Comparison of ENCODE assay signal across 18 cellular contexts in genomic region chr16:50618238-50618918, GRCh38.
"Had no signal": no experiment of that assay in that cellular context is flagged by ENCODE, and none has a peak within 500 bp of the region (broad histone marks: within the 10 kb centered on the region; RNA-seq: fewer than 3 reads in every experiment).

No MANE protein-coding gene starts in this region.

- H3K27me3 ChIP-seq: foreskin keratinocyte, hepatocyte had no signal

- H3K9me3 ChIP-seq: left ventricle myocardium inferior, mucosa of descending colon, prostate gland had no signal

- ATAC-seq: foreskin keratinocyte, left cardiac atrium, mucosa of descending colon, natural killer cell had no signal

- H3K4me1 ChIP-seq: foreskin keratinocyte, parathyroid adenoma, prostate gland had no signal

- H3K4me3 ChIP-seq: coronary artery, hepatocyte, left ventricle myocardium inferior, mucosa of descending colon, prostate gland, smooth muscle cell had no signal

- H3K36me3 ChIP-seq: left ventricle myocardium inferior, prostate gland had no signal

- H3K9me3 Mint-ChIP-seq: endodermal cell, natural killer cell had no signal

- H3K27ac ChIP-seq: coronary artery, foreskin keratinocyte, left ventricle myocardium inferior, parathyroid adenoma, prostate gland had no signal

- H3K27ac Mint-ChIP-seq: endodermal cell, natural killer cell had no signal

- H3K4me2 ChIP-seq: hepatocyte had no signal

- H3K9ac ChIP-seq: parathyroid adenoma had no signal

- H3K4me1 Mint-ChIP-seq: natural killer cell had no signal

- H3K4me3 Mint-ChIP-seq: endodermal cell, natural killer cell had no signal

- H3K36me3 Mint-ChIP-seq: natural killer cell had no signal

- DNase-seq: caudate nucleus; effector CD4-positive, alpha-beta T cell; endodermal cell; erythroblast; foreskin keratinocyte; kidney; left cardiac atrium; left ventricle myocardium inferior; mucosa of descending colon; natural killer cell; stimulated activated CD4-positive, alpha-beta T cell treated with anti-CD3 and anti-CD28 coated beads, Interleukin-2, amount 100 ng/mL, for 48 hours; stimulated activated naive CD4-positive, alpha-beta T cell treated with Interleukin-2 at 50 U/mL for 16 hours; trophoblast cell had no signal
